Comparison of ENCODE assay signal across 17 cellular contexts in genomic region chr11:13382751-13383150, GRCh38.
DNase-seq lines count a peak whose midpoint lies in the region; ATAC-seq and TF ChIP-seq lines count a peak whose summit lies in the region.
"Had no signal": no experiment of that assay in that cellular context is flagged by ENCODE, and none has a peak within 500 bp of the region (broad histone marks: within the 10 kb centered on the region; RNA-seq: fewer than 3 reads in every experiment).

No MANE protein-coding gene starts in this region.

- H3K9me3 ChIP-seq in Caco-2, result no peaks in the 10 kb centered on the region
- H3K9me3 ChIP-seq: BLaER1 treated with 17β-estradiol and CSF1 and Interleukin-3, amounts not matched to agents 10 nM and 100 nM had no signal

- no peaks in the 10 kb centered on the region for H3K4me1 ChIP-seq in Caco-2
- H3K4me1 ChIP-seq: BLaER1 treated with 17β-estradiol and CSF1 and Interleukin-3, amounts not matched to agents 10 nM and 100 nM had no signal

- no TSS peak for BruUV-seq in Caco-2 (replicated peaks; lab: Mats Ljungman, UMichigan)

- no peaks in the 10 kb centered on the region for H3K27me3 ChIP-seq in Caco-2 (replicated peaks; ENCODE audit: control insufficient read depth, insufficient read depth, low read length)
- H3K27me3 ChIP-seq: BLaER1 treated with 17β-estradiol and CSF1 and Interleukin-3, amounts not matched to agents 10 nM and 100 nM had no signal

- DNase-seq in activated T-cell treated with anti-CD3 and anti-CD28 coated beads, Interleukin-2, amount 50 U/mL, for 72 hours, result no peak
- no peak for DNase-seq in activated T-cell treated with anti-CD3 and anti-CD28 coated beads, Interleukin-2, amount 50 U/mL, for 48 hours
- DNase-seq in Caco-2 (no peak), memory B cell (ENCODE audit: low spot score in 2 of 2) (no peak), mesenteric fat pad (ENCODE audit: low spot score) (no peak), left lobe of liver (ENCODE audit: low spot score) (no peak)
- DNase-seq: CD8-positive, alpha-beta memory T cell; COR-L47; DMS153; DMS79 treated with DMSO at 0.1 percent for 48 hours; GF-D8; GOT3; H7 had no signal

- CTCF ChIA-PET in Caco-2 (lab: Charles Lee), result interaction anchor here (0.6 to 0.8 kb wide), 2 partner anchors 37 to 172 kb away, joined by 3 read pairs; no protein-coding TSS in a partner anchor

- H3K4me3 ChIP-seq in Caco-2 (ENCODE audit: low read depth, low read length), result no peak overlapping the region
- H3K4me3 ChIP-seq: BLaER1 treated with 17β-estradiol and CSF1 and Interleukin-3, amounts not matched to agents 10 nM and 100 nM had no signal

- TF ChIP-seq CTCF in Caco-2 (IDR thresholded peaks at IDR 0.05; ENCODE audit: insufficient read depth in 1 of 2, low read depth in 1 of 2, low read length in 1 of 2, severe bottlenecking in 1 of 2, unreplicated experiment in 1 of 2), result no peak

- H3K9me3 Mint-ChIP-seq in activated T-cell treated with anti-CD3 and anti-CD28 coated beads, Interleukin-2, amount 50 U/mL, for 72 hours, result no peaks in the 10 kb centered on the region
- H3K9me3 Mint-ChIP-seq in Caco-2 (ENCODE audit: unreplicated experiment) (no peaks in the 10 kb centered on the region), memory B cell (no peaks in the 10 kb centered on the region)
- no peaks in the 10 kb centered on the region for H3K9me3 Mint-ChIP-seq in activated T-helper 17 cell treated with anti-CD3 and anti-CD28 coated beads, Interleukin-2, amount 50 U/mL, for 72 hours
- H3K9me3 Mint-ChIP-seq: CD8-positive, alpha-beta memory T cell had no signal

- peaks cover 1% of the 10 kb centered on the region for H3K36me3 ChIP-seq in Caco-2 (ENCODE audit: control insufficient read depth, insufficient read depth, low read length)

- peak overlapping the region; percentile 41 for H3K27ac Mint-ChIP-seq in activated T-cell treated with anti-CD3 and anti-CD28 coated beads, Interleukin-2, amount 50 U/mL, for 72 hours
- H3K27ac Mint-ChIP-seq in Caco-2 (ENCODE audit: unreplicated experiment) (peak overlapping the region; percentile 32), memory B cell (peak overlapping the region; percentile 39)
- peak overlapping the region; percentile 53 for H3K27ac Mint-ChIP-seq in activated T-helper 17 cell treated with anti-CD3 and anti-CD28 coated beads, Interleukin-2, amount 50 U/mL, for 72 hours
- H3K27ac Mint-ChIP-seq: B cell had no signal

- H3K36me3 Mint-ChIP-seq in activated T-cell treated with anti-CD3 and anti-CD28 coated beads, Interleukin-2, amount 50 U/mL, for 72 hours (ENCODE audit: insufficient read depth in 2 of 2), result peaks cover 0 to 1% of the 10 kb centered on the region in 2 donors
- H3K36me3 Mint-ChIP-seq in Caco-2 (ENCODE audit: insufficient read depth, unreplicated experiment) (peaks cover 20% of the 10 kb centered on the region), memory B cell (peaks cover 18% of the 10 kb centered on the region)
- peaks cover 30% of the 10 kb centered on the region for H3K36me3 Mint-ChIP-seq in activated T-helper 17 cell treated with anti-CD3 and anti-CD28 coated beads, Interleukin-2, amount 50 U/mL, for 72 hours (ENCODE audit: low read depth)

- H3K27me3 Mint-ChIP-seq in activated T-cell treated with anti-CD3 and anti-CD28 coated beads, Interleukin-2, amount 50 U/mL, for 72 hours (ENCODE audit: low read depth), result no peaks in the 10 kb centered on the region
- H3K27me3 Mint-ChIP-seq in Caco-2 (ENCODE audit: insufficient read depth, unreplicated experiment) (no peaks in the 10 kb centered on the region), memory B cell (no peaks in the 10 kb centered on the region)
- H3K27me3 Mint-ChIP-seq in activated T-helper 17 cell treated with anti-CD3 and anti-CD28 coated beads, Interleukin-2, amount 50 U/mL, for 72 hours, result no peaks in the 10 kb centered on the region
- H3K27me3 Mint-ChIP-seq: B cell; CD8-positive, alpha-beta memory T cell had no signal

- H3K4me3 Mint-ChIP-seq in activated T-cell treated with anti-CD3 and anti-CD28 coated beads, Interleukin-2, amount 50 U/mL, for 72 hours, result no peak overlapping the region
- H3K4me3 Mint-ChIP-seq in Caco-2 (ENCODE audit: unreplicated experiment), result no peak overlapping the region
- H3K4me3 Mint-ChIP-seq in activated T-helper 17 cell treated with anti-CD3 and anti-CD28 coated beads, Interleukin-2, amount 50 U/mL, for 72 hours, result no peak overlapping the region
- no peak overlapping the region for H3K4me3 Mint-ChIP-seq in memory B cell
- H3K4me3 Mint-ChIP-seq: B cell; CD8-positive, alpha-beta memory T cell had no signal

- no peak for ATAC-seq in activated T-cell treated with anti-CD3 and anti-CD28 coated beads, Interleukin-2, amount 50 U/mL, for 72 hours (replicated peaks in 1 of 2)
- no peak for ATAC-seq in activated T-helper 17 cell treated with anti-CD3 and anti-CD28 coated beads, Interleukin-2, amount 50 U/mL, for 72 hours (replicated peaks)
- ATAC-seq in memory B cell (ENCODE audit: low read depth) (no peak), HG03045 (IDR thresholded peaks at IDR 0.05; ENCODE audit: unreplicated experiment) (no peak), left lobe of liver (no peak)

- H3K4me1 Mint-ChIP-seq in activated T-cell treated with anti-CD3 and anti-CD28 coated beads, Interleukin-2, amount 50 U/mL, for 72 hours (ENCODE audit: low read depth), result no peaks in the 10 kb centered on the region
- no peaks in the 10 kb centered on the region for H3K4me1 Mint-ChIP-seq in Caco-2 (ENCODE audit: low read depth, unreplicated experiment)
- no peaks in the 10 kb centered on the region for H3K4me1 Mint-ChIP-seq in activated T-helper 17 cell treated with anti-CD3 and anti-CD28 coated beads, Interleukin-2, amount 50 U/mL, for 72 hours
- no peaks in the 10 kb centered on the region for H3K4me1 Mint-ChIP-seq in memory B cell
- H3K4me1 Mint-ChIP-seq: B cell had no signal

- POLR2A ChIA-PET in Caco-2 (lab: Charles Lee), result no interaction called here

- intact Hi-C loops in Caco-2 (cut with micrococcal nuclease; ENCODE audit: unreplicated experiment), result no loop called here
